Comparison of ENCODE assay signal across 12 cellular contexts in the genomic region with DNA sequence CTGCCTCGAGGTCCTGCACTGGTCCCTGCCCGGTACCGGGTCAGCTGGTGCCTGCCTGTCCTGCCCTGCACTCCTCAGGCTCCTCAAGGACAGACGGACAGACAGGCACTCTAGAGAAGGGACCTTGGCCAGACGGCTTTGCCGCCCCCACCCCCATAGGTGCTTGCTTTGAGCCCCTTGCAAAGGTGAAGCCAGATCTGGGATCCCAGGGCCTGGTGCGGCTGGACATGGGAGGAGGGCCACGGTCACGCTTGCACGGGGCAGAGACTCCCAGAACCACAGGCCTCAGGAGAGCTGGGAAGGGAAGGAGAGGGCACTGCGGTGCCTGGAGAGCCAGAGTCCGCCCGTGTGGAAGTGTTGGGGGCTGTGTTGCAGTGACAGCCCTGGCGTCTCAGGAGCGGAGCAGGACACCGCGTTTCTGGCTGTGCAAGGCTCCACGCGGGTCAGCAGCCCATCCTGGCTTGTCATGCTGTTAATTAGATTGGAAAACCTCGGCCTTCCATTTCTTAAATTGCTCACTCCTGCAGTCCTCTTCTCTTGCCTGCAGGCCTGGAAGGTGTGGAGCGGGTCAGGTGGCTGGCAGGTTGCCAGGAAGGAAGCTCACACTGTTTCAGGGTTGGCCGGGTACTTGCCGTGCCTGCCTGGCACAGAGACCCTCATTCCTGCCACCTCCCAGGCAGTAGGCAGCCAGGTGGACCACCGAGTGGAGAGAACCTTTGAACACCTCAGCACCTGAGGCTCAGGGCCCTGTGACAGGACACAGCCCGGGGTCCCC. TPM values are rescaled to one million over a fixed set of nuclear protein-coding genes. Genes with fewer than 3 reads are reported as not detected.
DNase-seq lines count a peak whose midpoint lies in the region; ATAC-seq, FAIRE-seq and TF ChIP-seq lines count a peak whose summit lies in the region.
"Had no signal": no experiment of that assay in that cellular context is flagged by ENCODE, and none has a peak within 500 bp of the region (broad histone marks: within the 10 kb centered on the region; RNA-seq: fewer than 3 reads in every experiment).

No MANE protein-coding gene starts in this region.

- no peaks in the 10 kb centered on the region for H3K9me3 ChIP-seq in body of pancreas
- H3K9me3 ChIP-seq in kidney (ENCODE audit: control insufficient read depth in 1 of 2, low read length in 2 of 2): no peaks in the 10 kb centered on the region
- H3K9me3 ChIP-seq in tibial artery: no peaks in the 10 kb centered on the region

- no peak for FAIRE-seq in kidney (lab: Jason Lieb, UNC)
- no peak for FAIRE-seq in urothelium cell line (lab: Jason Lieb, UNC)
- FAIRE-seq: G401.6 had no signal

- H3K27ac Mint-ChIP-seq in activated naive CD4-positive, alpha-beta T cell treated with anti-CD3 and anti-CD28 coated beads, Interleukin-2, amount 50 U/mL, for 72 hours: no peak overlapping the region

- ATAC-seq in body of pancreas: peak; percentile 36
- ATAC-seq in activated naive CD4-positive, alpha-beta T cell treated with anti-CD3 and anti-CD28 coated beads, Interleukin-2, amount 50 U/mL, for 72 hours: no peak

- TF ChIP-seq POLR2A in body of pancreas (IDR thresholded peaks at IDR 0.05): no peak

- H3K4me3 ChIP-seq in body of pancreas (no peak overlapping the region), kidney (ENCODE audit: low read length in 2 of 2) (no peak overlapping the region), tibial artery (peak overlapping the region; percentile 28 to 34)

- H3K9me3 Mint-ChIP-seq in activated naive CD4-positive, alpha-beta T cell treated with anti-CD3 and anti-CD28 coated beads, Interleukin-2, amount 50 U/mL, for 72 hours: no peaks in the 10 kb centered on the region

- TF ChIP-seq CTCF in body of pancreas (IDR thresholded peaks at IDR 0.05) (peak in 1 of 7 experiments; percentile 6), kidney (IDR thresholded peaks at IDR 0.05; ENCODE audit: borderline replicate concordance, extremely low read depth, insufficient read depth) (no peak), tibial artery (IDR thresholded peaks at IDR 0.05) (peak in 1 of 2 experiments; percentile 15)

- H3K36me3 ChIP-seq in body of pancreas (replicated peaks in 1 of 2; ENCODE audit: insufficient read depth in 1 of 2, low read depth in 2 of 2) (no peaks in the 10 kb centered on the region), kidney (ENCODE audit: control insufficient read depth in 1 of 2, insufficient read depth in 2 of 2, low read length in 2 of 2) (no peaks in the 10 kb centered on the region), tibial artery (no peaks in the 10 kb centered on the region)

- peak overlapping the region; percentile 62 to 82 (median 76) for H3K27ac ChIP-seq in body of pancreas
- peak overlapping the region; percentile 97 to 99 for H3K27ac ChIP-seq in kidney (ENCODE audit: low read depth in 2 of 2, low read length in 2 of 2)
- peak overlapping the region; percentile 89 to 98 for H3K27ac ChIP-seq in tibial artery
- H3K27ac ChIP-seq: 22Rv1 had no signal

- intact Hi-C loops in body of pancreas (cut with DNase I): no loop called here
- intact Hi-C loops in kidney (cut with DNase I): no loop called here
- intact Hi-C loops in tibial artery (cut with DNase I; ENCODE audit: low total_unique reads): loop anchor here (5.0 kb wide), 1 partner anchor 119 kb away; no protein-coding TSS in a partner anchor

- no peaks in the 10 kb centered on the region for H3K36me3 Mint-ChIP-seq in activated naive CD4-positive, alpha-beta T cell treated with anti-CD3 and anti-CD28 coated beads, Interleukin-2, amount 50 U/mL, for 72 hours

- DNase-seq in DMS 273 (lab: John Stamatoyannopoulos, UW; ENCODE audit: unreplicated experiment) (peak; percentile 37), DMS 273 treated with DMSO at 0.1 percent for 48 hours (lab: John Stamatoyannopoulos, UW) (no peak), body of pancreas (peak; percentile 59 to 79 (median 71)), kidney (peak; percentile 93), tibial artery (peak in 1 of 2 donors; percentile 79), urothelium cell line (ENCODE audit: low spot score) (no peak)
- DNase-seq in activated CD4-positive, alpha-beta T cell treated with anti-CD3 and anti-CD28 coated beads, Interleukin-2, amount 50 U/mL, for 48 hours: no peak
- DNase-seq in activated naive CD4-positive, alpha-beta T cell treated with anti-CD3 and anti-CD28 coated beads, Interleukin-2, amount 50 U/mL, for 72 hours (ENCODE audit: low spot score in 2 of 2): no peak
- DNase-seq: NCI-H2171; stimulated activated naive CD4-positive, alpha-beta T cell treated with Interleukin-2 at 50 U/mL for 16 hours had no signal

- peaks cover 86% of the 10 kb centered on the region for H3K4me1 ChIP-seq in body of pancreas
- peaks cover 52 to 80% of the 10 kb centered on the region in 2 donors for H3K4me1 ChIP-seq in kidney (ENCODE audit: control insufficient read depth in 1 of 2, insufficient read depth in 1 of 2, low read depth in 1 of 2, low read length in 2 of 2)
- H3K4me1 ChIP-seq in tibial artery: peaks cover 0 to 100% (median 83%) of the 10 kb centered on the region in 4 donors

- peak overlapping the region in 1 of 2 donors; percentile 79 for H3K9ac ChIP-seq in kidney (ENCODE audit: low read length in 2 of 2)

- no peaks in the 10 kb centered on the region for H3K27me3 ChIP-seq in body of pancreas
- H3K27me3 ChIP-seq in tibial artery: no peaks in the 10 kb centered on the region

- WGBS in body of pancreas, 2 donors: 38 to 53% methylated on average over 10 to 25 of the region's 25 CpGs

RNA-seq across cellular contexts. Expression of a gene that starts 16.3 kb away (rescaled TPM):
- 100 to 1,000 TPM; 108 to 284 TPM for total RNA-seq in body of pancreas
- 316 TPM for total RNA-seq in kidney
- polyA plus RNA-seq in kidney (ENCODE audit: insufficient read depth, low read depth, low replicate concordance): 150 TPM
- total RNA-seq in activated naive CD4-positive, alpha-beta T cell treated with anti-CD3 and anti-CD28 coated beads, Interleukin-2, amount 50 U/mL, for 72 hours: 10 to 100 TPM in 1 of 2 donors, 1 to 10 TPM in 1; 4.3 to 22.3 TPM

Comparison
In these comparisons a context has a peak if more than half of its experiments do, and no peak if none do; other contexts are left out.
1. DNase-seq: peak in DMS 273 (single experiment), body of pancreas (4 of 4) and kidney (single experiment); none in DMS 273 treated with DMSO at 0.1 percent for 48 hours (single experiment), urothelium cell line (single experiment), activated CD4-positive, alpha-beta T cell treated with anti-CD3 and anti-CD28 coated beads, Interleukin-2, amount 50 U/mL, for 48 hours (0 of 2) and activated naive CD4-positive, alpha-beta T cell treated with anti-CD3 and anti-CD28 coated beads, Interleukin-2, amount 50 U/mL, for 72 hours (0 of 2).
2. H3K4me3 ChIP-seq: peak in tibial artery (2 of 2); none in body of pancreas (0 of 2) and kidney (0 of 2).
3. RNA of a gene that starts 16.3 kb away (total RNA-seq): 316 TPM in kidney (single experiment) and 108 to 284 TPM in body of pancreas; 4.3 to 22.3 TPM in activated naive CD4-positive, alpha-beta T cell treated with anti-CD3 and anti-CD28 coated beads, Interleukin-2, amount 50 U/mL, for 72 hours; every median in the first group is over 4 times any median in the second.
4. Peak in every context shown above with its lines, with median percentiles within 50 percentile points of each other: H3K27ac ChIP-seq.